Comparison of ENCODE assay signal across 39 cellular contexts in the genomic region with DNA sequence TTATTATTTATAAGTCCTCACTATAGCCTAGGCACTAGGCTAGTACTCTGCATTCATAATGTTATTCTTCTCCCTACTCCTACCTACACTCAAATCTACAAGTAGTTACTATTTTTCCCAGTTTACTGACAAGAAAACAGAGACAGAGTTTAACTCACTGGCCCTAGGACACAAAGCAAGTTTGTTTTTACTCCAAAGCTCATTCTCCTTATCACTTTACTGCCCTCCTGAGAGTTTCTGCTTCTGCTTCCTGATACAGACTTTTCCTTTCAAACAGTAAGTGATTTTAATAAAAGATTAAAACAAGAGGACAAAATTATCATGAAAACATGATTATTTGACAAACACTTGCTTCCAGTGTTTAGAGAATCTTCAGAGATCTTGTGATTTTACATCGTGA.
"Had no signal": no experiment of that assay in that cellular context is flagged by ENCODE, and none has a peak within 500 bp of the region (broad histone marks: within the 10 kb centered on the region; RNA-seq: fewer than 3 reads in every experiment).

No MANE protein-coding gene starts in this region.

- H3K4me1 Mint-ChIP-seq: activated CD4-positive, alpha-beta memory T cell treated with anti-CD3 and anti-CD28 coated beads, Interleukin-2, amount 10 ng/mL, durations not matched to agents 7 days and 5 days; activated CD4-positive, alpha-beta T cell treated with anti-CD3 and anti-CD28 coated beads, Interleukin-2, amount 10 ng/mL, durations not matched to agents 7 days and 5 days; activated CD8-positive, alpha-beta memory T cell treated with anti-CD3 and anti-CD28 coated beads, Interleukin-2, amount 10 ng/mL, durations not matched to agents 7 days and 5 days; activated naive CD8-positive, alpha-beta T cell treated with anti-CD3 and anti-CD28 coated beads for 36 hours had no signal

- ATAC-seq: activated CD4-positive, alpha-beta T cell treated with anti-CD3 and anti-CD28 coated beads for 36 hours; activated CD4-positive, CD25-positive, alpha-beta regulatory T cell treated with anti-CD3 and anti-CD28 coated beads, Interleukin-2, amount 50 U/mL, for 24 hours; activated CD8-positive, alpha-beta memory T cell treated with anti-CD3 and anti-CD28 coated beads, Interleukin-2, amount 10 ng/mL, durations not matched to agents 7 days and 5 days; activated CD8-positive, alpha-beta T cell treated with anti-CD3 and anti-CD28 coated beads, Interleukin-2, amount 10 ng/mL, durations not matched to agents 7 days and 5 days; activated naive CD4-positive, alpha-beta T cell treated with anti-CD3 and anti-CD28 coated beads, Interleukin-2, amount 50 U/mL, for 72 hours; body of pancreas; WTC11 had no signal

- H3K27me3 Mint-ChIP-seq: activated CD4-positive, alpha-beta memory T cell treated with anti-CD3 and anti-CD28 coated beads, Interleukin-2, amount 10 ng/mL, durations not matched to agents 7 days and 5 days; activated CD4-positive, alpha-beta T cell treated with anti-CD3 and anti-CD28 coated beads for 36 hours; activated CD4-positive, alpha-beta T cell treated with anti-CD3 and anti-CD28 coated beads, Interleukin-2, amount 10 ng/mL, durations not matched to agents 7 days and 5 days; activated CD8-positive, alpha-beta memory T cell treated with anti-CD3 and anti-CD28 coated beads, Interleukin-2, amount 10 ng/mL, durations not matched to agents 7 days and 5 days; activated naive CD8-positive, alpha-beta T cell treated with anti-CD3 and anti-CD28 coated beads for 36 hours; activated T-cell treated with anti-CD3 and anti-CD28 coated beads, Interleukin-2, amount 50 U/mL, for 24 hours had no signal

- H3K36me3 ChIP-seq: adrenal gland, brain microvascular endothelial cell, breast epithelium, WERI-Rb-1 had no signal

- DNase-seq: activated CD4-positive, alpha-beta memory T cell treated with anti-CD3 and anti-CD28 coated beads, Interleukin-2, amount 10 ng/mL, durations not matched to agents 7 days and 5 days; activated CD4-positive, alpha-beta T cell treated with anti-CD3 and anti-CD28 coated beads for 1 hour; activated CD4-positive, alpha-beta T cell treated with anti-CD3 and anti-CD28 coated beads for 36 hours; activated CD4-positive, alpha-beta T cell treated with anti-CD3 and anti-CD28 coated beads for 48 hours; activated CD4-positive, alpha-beta T cell treated with anti-CD3 and anti-CD28 coated beads, Interleukin-2, amount 10 ng/mL, durations not matched to agents 7 days and 5 days; activated CD4-positive, alpha-beta T cell treated with anti-CD3 and anti-CD28 coated beads, Interleukin-2, amount 50 U/mL, for 48 hours; activated CD4-positive, CD25-positive, alpha-beta regulatory T cell; activated CD8-positive, alpha-beta memory T cell treated with anti-CD3 and anti-CD28 coated beads for 24 hours; activated CD8-positive, alpha-beta memory T cell treated with anti-CD3 and anti-CD28 coated beads, Interleukin-2, amount 10 ng/mL, durations not matched to agents 7 days and 5 days; activated CD8-positive, alpha-beta memory T cell treated with anti-CD3 and anti-CD28 coated beads, Interleukin-2, amount 50 U/mL, for 48 hours; activated CD8-positive, alpha-beta T cell treated with anti-CD3 and anti-CD28 coated beads, Interleukin-2, amount 10 ng/mL, durations not matched to agents 7 days and 5 days; activated effector memory CD4-positive, alpha-beta T cell treated with anti-CD3 and anti-CD28 coated beads, Interleukin-2, amount 50 U/mL, for 16 hours; activated gamma-delta T cell treated with Interleukin-2 at 50 U/mL for 16 hours; activated naive CD4-positive, alpha-beta T cell; activated naive CD4-positive, alpha-beta T cell treated with anti-CD3 and anti-CD28 coated beads for 36 hours; activated naive CD4-positive, alpha-beta T cell treated with anti-CD3 and anti-CD28 coated beads, Interleukin-2, amount 50 U/mL, for 16 hours; activated naive CD8-positive, alpha-beta T cell treated with anti-CD3 and anti-CD28 coated beads for 36 hours; activated T-cell treated with anti-CD3 and anti-CD28 coated beads, Interleukin-2, amount 50 U/mL, for 24 hours; activated T-cell treated with anti-CD3 and anti-CD28 coated beads, Interleukin-2, amount 50 U/mL, for 48 hours; adrenal gland; amniotic stem cell; aorta; body of pancreas; brain microvascular endothelial cell; central memory CD4-positive, alpha-beta T cell; SW 1271; T-helper 1 cell; T-helper 2 cell; T-helper 9 cell; WERI-Rb-1 had no signal

- H3K27ac Mint-ChIP-seq: activated CD4-positive, alpha-beta memory T cell treated with anti-CD3 and anti-CD28 coated beads, Interleukin-2, amount 10 ng/mL, durations not matched to agents 7 days and 5 days; activated CD4-positive, alpha-beta T cell treated with anti-CD3 and anti-CD28 coated beads for 36 hours; activated CD4-positive, alpha-beta T cell treated with anti-CD3 and anti-CD28 coated beads, Interleukin-2, amount 10 ng/mL, durations not matched to agents 7 days and 5 days; activated CD8-positive, alpha-beta memory T cell treated with anti-CD3 and anti-CD28 coated beads, Interleukin-2, amount 10 ng/mL, durations not matched to agents 7 days and 5 days; activated CD8-positive, alpha-beta T cell treated with anti-CD3 and anti-CD28 coated beads, Interleukin-2, amount 10 ng/mL, durations not matched to agents 7 days and 5 days; activated naive CD4-positive, alpha-beta T cell treated with anti-CD3 and anti-CD28 coated beads for 36 hours; activated naive CD4-positive, alpha-beta T cell treated with anti-CD3 and anti-CD28 coated beads, Interleukin-2, amount 50 U/mL, for 72 hours; activated naive CD8-positive, alpha-beta T cell treated with anti-CD3 and anti-CD28 coated beads for 36 hours; activated T-cell treated with anti-CD3 and anti-CD28 coated beads, Interleukin-2, amount 50 U/mL, for 24 hours; activated T-helper 2 cell treated with anti-CD3 and anti-CD28 coated beads, Interferon-gamma antibody, Interleukin-2, Interleukin-4, amounts not matched to agents 10 μg/mL and 5 μg/mL and 100 μg/mL, durations not matched to agents 14 hours and 24 hours and 36 hours; T-helper 1 cell treated with Interleukin-12 subunit alpha and Interleukin-12 subunit beta and Interleukin-4 antibody, amounts not matched to agents 30 μg/mL and 1 μg/mL, for 36 hours; T-helper 2 cell treated with Interferon-gamma antibody and Interleukin-4, amounts not matched to agents 5 μg/mL and 100 μg/mL, for 36 hours; WTC11 had no signal

- H3K36me3 Mint-ChIP-seq: activated CD8-positive, alpha-beta memory T cell treated with anti-CD3 and anti-CD28 coated beads, Interleukin-2, amount 10 ng/mL, durations not matched to agents 7 days and 5 days; activated naive CD4-positive, alpha-beta T cell treated with anti-CD3 and anti-CD28 coated beads, Interleukin-2, amount 50 U/mL, for 72 hours; activated naive CD8-positive, alpha-beta T cell treated with anti-CD3 and anti-CD28 coated beads for 36 hours had no signal

- H3K4me3 ChIP-seq: adrenal gland, body of pancreas, breast epithelium had no signal

- H3K4me1 ChIP-seq: adrenal gland, body of pancreas, breast epithelium had no signal

- H3K4me3 Mint-ChIP-seq: activated CD4-positive, alpha-beta memory T cell treated with anti-CD3 and anti-CD28 coated beads, Interleukin-2, amount 10 ng/mL, durations not matched to agents 7 days and 5 days; activated CD4-positive, alpha-beta T cell treated with anti-CD3 and anti-CD28 coated beads for 36 hours; activated CD4-positive, alpha-beta T cell treated with anti-CD3 and anti-CD28 coated beads, Interleukin-2, amount 10 ng/mL, durations not matched to agents 7 days and 5 days; activated CD8-positive, alpha-beta memory T cell treated with anti-CD3 and anti-CD28 coated beads, Interleukin-2, amount 10 ng/mL, durations not matched to agents 7 days and 5 days; activated CD8-positive, alpha-beta T cell treated with anti-CD3 and anti-CD28 coated beads, Interleukin-2, amount 10 ng/mL, durations not matched to agents 7 days and 5 days; activated naive CD4-positive, alpha-beta T cell treated with anti-CD3 and anti-CD28 coated beads for 36 hours; activated naive CD8-positive, alpha-beta T cell treated with anti-CD3 and anti-CD28 coated beads for 36 hours; activated T-cell treated with anti-CD3 and anti-CD28 coated beads, Interleukin-2, amount 50 U/mL, for 24 hours; T-helper 1 cell treated with Interleukin-12 subunit alpha and Interleukin-12 subunit beta and Interleukin-4 antibody, amounts not matched to agents 30 μg/mL and 1 μg/mL, for 36 hours; T-helper 2 cell treated with Interferon-gamma antibody and Interleukin-4, amounts not matched to agents 5 μg/mL and 100 μg/mL, for 36 hours; WTC11 had no signal

- H3K27me3 ChIP-seq: adrenal gland, body of pancreas, brain microvascular endothelial cell, breast epithelium had no signal

- H3K9me3 Mint-ChIP-seq: activated CD4-positive, alpha-beta T cell treated with anti-CD3 and anti-CD28 coated beads, Interleukin-2, amount 10 ng/mL, durations not matched to agents 7 days and 5 days; activated T-helper 2 cell treated with anti-CD3 and anti-CD28 coated beads, Interferon-gamma antibody, Interleukin-2, Interleukin-4, amounts not matched to agents 10 μg/mL and 5 μg/mL and 100 μg/mL, durations not matched to agents 14 hours and 24 hours and 36 hours; T-helper 1 cell treated with Interleukin-12 subunit alpha and Interleukin-12 subunit beta and Interleukin-4 antibody, amounts not matched to agents 30 μg/mL and 1 μg/mL, for 36 hours; T-helper 2 cell treated with Interferon-gamma antibody and Interleukin-4, amounts not matched to agents 5 μg/mL and 100 μg/mL, for 36 hours had no signal

- FAIRE-seq: astrocyte, TTC549 had no signal

- H3K9me3 ChIP-seq: adrenal gland, body of pancreas, breast epithelium had no signal

- H3K27ac ChIP-seq: adrenal gland, body of pancreas, brain microvascular endothelial cell, breast epithelium, WERI-Rb-1 had no signal
